30 cellular contexts compared by ENCODE assay signal in the genomic region with DNA sequence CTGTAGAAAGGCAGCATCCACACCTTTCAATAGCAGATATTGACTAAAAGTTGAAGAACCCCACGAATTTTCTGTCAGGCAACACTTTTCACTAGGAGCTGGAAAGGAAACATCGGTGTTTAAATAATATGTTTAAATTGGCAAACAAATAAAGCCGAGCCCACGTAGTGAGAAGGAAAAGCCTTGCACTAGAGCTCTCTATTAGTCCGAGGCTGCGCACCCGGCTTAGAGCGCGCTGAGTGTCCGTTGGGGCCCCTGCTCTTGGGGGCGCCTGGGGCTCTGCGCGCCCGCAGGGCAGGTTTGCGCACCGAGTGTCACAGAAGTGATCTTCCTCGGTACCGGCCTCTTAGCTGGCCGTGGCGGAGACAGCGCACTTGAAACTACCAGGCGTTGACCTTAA. TPM values are rescaled to one million over a fixed set of nuclear protein-coding genes. Genes with fewer than 3 reads are reported as not detected.
"Had no signal": no experiment of that assay in that cellular context is flagged by ENCODE, and none has a peak within 500 bp of the region (broad histone marks: within the 10 kb centered on the region; RNA-seq: fewer than 3 reads in every experiment).

No MANE protein-coding gene starts in this region.

- ATAC-seq: activated CD8-positive, alpha-beta T cell treated with anti-CD3 and anti-CD28 coated beads for 36 hours; activated naive CD4-positive, alpha-beta T cell treated with anti-CD3 and anti-CD28 coated beads, Interleukin-2, amount 50 U/mL, for 72 hours; activated T-cell treated with anti-CD3 and anti-CD28 coated beads, Interleukin-2, amount 50 U/mL, for 72 hours; foreskin keratinocyte; gastroesophageal sphincter; heart right ventricle; WTC11 had no signal

- H3K4me3 ChIP-seq: ascending aorta, breast epithelium, cardiac muscle cell, coronary artery, dorsolateral prefrontal cortex, esophagus muscularis mucosa, gastroesophageal sphincter had no signal

- H3K4me1 ChIP-seq: breast epithelium, foreskin keratinocyte had no signal

- H3K27ac ChIP-seq: ascending aorta, cardiac muscle cell, coronary artery, dorsolateral prefrontal cortex, esophagus muscularis mucosa, foreskin keratinocyte, gastroesophageal sphincter, heart right ventricle had no signal

- DNase-seq: activated CD4-positive, alpha-beta T cell treated with anti-CD3 and anti-CD28 coated beads for 1 hour; activated CD4-positive, alpha-beta T cell treated with anti-CD3 and anti-CD28 coated beads for 4 hours; activated CD4-positive, alpha-beta T cell treated with anti-CD3 and anti-CD28 coated beads, Interleukin-2, amount 10 ng/mL, durations not matched to agents 7 days and 5 days; activated CD4-positive, alpha-beta T cell treated with anti-CD3 and anti-CD28 coated beads, Interleukin-2, amount 50 U/mL, for 4 hours; activated CD8-positive, alpha-beta memory T cell treated with anti-CD3 and anti-CD28 coated beads for 24 hours; activated CD8-positive, alpha-beta T cell treated with anti-CD3 and anti-CD28 coated beads for 36 hours; activated gamma-delta T cell; activated naive CD4-positive, alpha-beta T cell; activated naive CD4-positive, alpha-beta T cell treated with anti-CD3 and anti-CD28 coated beads, Interleukin-2, amount 10 ng/mL, durations not matched to agents 7 days and 5 days; activated naive CD8-positive, alpha-beta T cell treated with anti-CD3 and anti-CD28 coated beads, Interleukin-2, amount 10 ng/mL, durations not matched to agents 7 days and 5 days; activated T-cell treated with anti-CD3 and anti-CD28 coated beads, Interleukin-2, amount 50 U/mL, for 1 hour; activated T-cell treated with anti-CD3 and anti-CD28 coated beads, Interleukin-2, amount 50 U/mL, for 72 hours; central memory CD4-positive, alpha-beta T cell; cerebellar nuclear complex; dorsolateral prefrontal cortex; effector memory CD4-positive, alpha-beta T cell; endodermal cell; erythroblast; foreskin keratinocyte; heart right ventricle; T-helper 2 cell had no signal

- H3K36me3 ChIP-seq: ascending aorta, breast epithelium, cardiac muscle cell, esophagus muscularis mucosa, gastroesophageal sphincter, heart right ventricle had no signal

- H3K9me3 ChIP-seq: ascending aorta, breast epithelium, esophagus muscularis mucosa, gastroesophageal sphincter, heart right ventricle had no signal

RNA-seq across cellular contexts. Expression of a gene that starts 6.4 kb away (rescaled TPM):
- total RNA-seq: activated CD4-positive, alpha-beta T cell treated with anti-CD3 and anti-CD28 coated beads, Interleukin-2, amount 10 ng/mL, durations not matched to agents 7 days and 5 days; activated CD8-positive, alpha-beta T cell treated with anti-CD3 and anti-CD28 coated beads for 36 hours; activated naive CD4-positive, alpha-beta T cell treated with anti-CD3 and anti-CD28 coated beads, Interleukin-2, amount 50 U/mL, for 72 hours; activated naive CD8-positive, alpha-beta T cell treated with anti-CD3 and anti-CD28 coated beads, Interleukin-2, amount 10 ng/mL, durations not matched to agents 7 days and 5 days; activated T-cell treated with anti-CD3 and anti-CD28 coated beads, Interleukin-2, amount 50 U/mL, for 72 hours; ascending aorta; cardiac muscle cell; esophagus muscularis mucosa; foreskin keratinocyte; heart right ventricle; T-helper 1 cell treated with Interleukin-12 subunit alpha and Interleukin-12 subunit beta and Interleukin-4 antibody, amounts not matched to agents 30 ng/mL and 1 ng/mL, for 36 hours; WTC11 had no signal
- polyA plus RNA-seq: cardiac muscle cell, foreskin keratinocyte, heart right ventricle had no signal

RNA-seq across cellular contexts. Expression of a gene that starts 6.8 kb away (rescaled TPM):
- total RNA-seq: activated CD4-positive, alpha-beta T cell treated with anti-CD3 and anti-CD28 coated beads, Interleukin-2, amount 10 ng/mL, durations not matched to agents 7 days and 5 days; activated CD8-positive, alpha-beta T cell treated with anti-CD3 and anti-CD28 coated beads for 36 hours; activated naive CD8-positive, alpha-beta T cell treated with anti-CD3 and anti-CD28 coated beads, Interleukin-2, amount 10 ng/mL, durations not matched to agents 7 days and 5 days; ascending aorta; cardiac muscle cell; dorsolateral prefrontal cortex; foreskin keratinocyte; heart right ventricle; T-helper 1 cell treated with Interleukin-12 subunit alpha and Interleukin-12 subunit beta and Interleukin-4 antibody, amounts not matched to agents 30 ng/mL and 1 ng/mL, for 36 hours had no signal
- polyA plus RNA-seq: foreskin keratinocyte, heart right ventricle had no signal
